ENCODE assay signal across 8 cellular contexts in genomic region chr9:6412572-6413364, GRCh38. TPM values are rescaled to one million over a fixed set of nuclear protein-coding genes. Genes with fewer than 3 reads are reported as not detected.
DNase-seq lines count a peak whose midpoint lies in the region; ATAC-seq, FAIRE-seq and TF ChIP-seq lines count a peak whose summit lies in the region.

TSS of gene UHRF2 (plus strand) at chr9:6413199. CDS start at chr9:6413491, 292 bp downstream.

- peak within 1 kb of the TSS; percentile 95; the same call in 1 of the 2 replicates for H2AFZ ChIP-seq in H1 (ENCODE audit: low read length)

- H3K4ac ChIP-seq in H1 (replicated peaks; ENCODE audit: insufficient read length, low read depth, low read length) (peak within 1 kb of the TSS; percentile 88), mesendoderm (ENCODE audit: low read depth, low read length) (peak within 1 kb of the TSS; percentile 100)

- peaks cover 10 to 42% of the 10 kb centered on the region in 2 experiments for H3K79me2 ChIP-seq in H1 (ENCODE audit: control insufficient read depth in 1 of 2, insufficient read depth in 2 of 2, low read length in 2 of 2)
- peaks cover 41% of the 10 kb centered on the region for H3K79me2 ChIP-seq in mesendoderm (ENCODE audit: control insufficient read depth, insufficient read depth, low read length)

- 3% methylated on average over 75 of the region's 80 CpGs; no CpG with 5 or more reads in 1 of the 2 experiments for WGBS in H1 (ENCODE audit: extremely low coverage in 1 of 2, insufficient coverage in 1 of 2, insufficient read length in 1 of 2, insufficient replicate concordance in 2 of 2, low coverage in 1 of 2, low lambda C conversion rate in 2 of 2, missing lambda C conversion rate in 1 of 2), 2 experiments
- WGBS in mesendoderm (ENCODE audit: extremely low coverage, insufficient coverage, low lambda C conversion rate) = no CpG with 5 or more reads among the region's 80 CpGs

- H3K27ac ChIP-seq in H1 (ENCODE audit: low read depth, low read length) (peak within 1 kb of the TSS; percentile 88), mesendoderm (ENCODE audit: low read depth, low read length) (peak within 1 kb of the TSS; percentile 98)

- H3K4me3 ChIP-seq in H1 (ENCODE audit: extremely low read depth in 1 of 4, insufficient read depth in 2 of 4, low read depth in 3 of 4, low read length in 4 of 4) (peak within 1 kb of the TSS; percentile 90 to 97 (median 94)), mesendoderm (ENCODE audit: low read length) (peak within 1 kb of the TSS; percentile 69)

- peak within 1 kb of the TSS; percentile 62 for H3K56ac ChIP-seq in H1 (replicated peaks; ENCODE audit: insufficient read length, low read depth, low read length)
- H3K56ac ChIP-seq in mesendoderm (ENCODE audit: low read length) = peak within 1 kb of the TSS; percentile 91

- H2BK5ac ChIP-seq in H1 (ENCODE audit: low read depth, low read length) = peak within 1 kb of the TSS; percentile 90
- peak within 1 kb of the TSS; percentile 55 for H2BK5ac ChIP-seq in mesendoderm (ENCODE audit: low read length)

- peak within 1 kb of the TSS; percentile 95 for H4K8ac ChIP-seq in H1 (ENCODE audit: extremely low read depth, insufficient read depth, low read length)
- H4K8ac ChIP-seq in mesendoderm (ENCODE audit: low read depth, low read length) = peak within 1 kb of the TSS; percentile 100

- H3K4me2 ChIP-seq in H1 (ENCODE audit: insufficient read depth in 1 of 2, low read depth in 2 of 2, low read length in 2 of 2) = peak within 1 kb of the TSS; percentile 78 to 83
- peak within 1 kb of the TSS; percentile 84 for H3K4me2 ChIP-seq in mesendoderm (ENCODE audit: low read length)

- H3K27me3 ChIP-seq in H1 (replicated peaks in 1 of 4; ENCODE audit: control insufficient read depth in 3 of 4, extremely low read depth in 1 of 4, insufficient read depth in 3 of 4, low read length in 3 of 4) = peaks cover 0 to 6% (median 0%) of the 10 kb centered on the region in 4 experiments; a peak in 2 of 7 replicates
- H3K27me3 ChIP-seq in mesendoderm (ENCODE audit: insufficient read depth, low read length, poor library complexity) = no peaks in the 10 kb centered on the region

- peak within 1 kb of the TSS; percentile 86; the same call in 1 of the 2 replicates for H3K18ac ChIP-seq in H1 (ENCODE audit: extremely low read depth, low read length)
- peak within 1 kb of the TSS; percentile 97 for H3K18ac ChIP-seq in mesendoderm (ENCODE audit: low read length)

- TF ChIP-seq POLR2A in H1 (IDR thresholded peaks at IDR 0.05; ENCODE audit: control extremely low read depth in 1 of 2, low read depth in 2 of 2, low read length in 2 of 2) = peak; percentile 82 to 98

- peaks cover 0 to 7% (median 5%) of the 10 kb centered on the region in 4 experiments; a peak in 3 of 7 replicates for H3K4me1 ChIP-seq in H1 (replicated peaks in 1 of 4; ENCODE audit: control insufficient read depth in 3 of 4, insufficient read depth in 4 of 4, low read length in 3 of 4)
- H3K4me1 ChIP-seq in mesendoderm (ENCODE audit: control insufficient read depth, low read depth, low read length) = peaks cover 2% of the 10 kb centered on the region

- no peak for TF ChIP-seq RAD21 in H1 (IDR thresholded peaks at IDR 0.05 in 1 of 2, conservative IDR thresholded peaks at IDR 0.05 in 1 of 2; ENCODE audit: low read depth in 2 of 2, low read length in 2 of 2)

- ATAC-seq in GM21360 (IDR thresholded peaks at IDR 0.05; ENCODE audit: unreplicated experiment) = peak; percentile 87

- H2AK5ac ChIP-seq in H1 (ENCODE audit: low read depth, low read length) = no peak within 1 kb of the TSS
- no peak within 1 kb of the TSS for H2AK5ac ChIP-seq in mesendoderm (ENCODE audit: low read length)

- CTCF ChIA-PET in H1 (lab: Charles Lee; ENCODE audit: partially characterized antibody) = interaction anchor here (0.5 to 2.2 kb wide), 10 partner anchors 11 to 363 kb away, joined by 3 to 10 read pairs (median 4); no protein-coding TSS in a partner anchor

- TF ChIP-seq CTCF in H1 (IDR thresholded peaks at IDR 0.05; ENCODE audit: control extremely low read depth in 1 of 3, insufficient read depth in 1 of 3, low read depth in 1 of 3, low read length in 3 of 3) = no peak

- H3K9ac ChIP-seq in H1 (replicated peaks in 1 of 4; ENCODE audit: extremely low read depth in 1 of 4, low read depth in 3 of 4, low read length in 3 of 4) (peak within 1 kb of the TSS; percentile 93 to 98 (median 96)), mesendoderm (ENCODE audit: low read length) (peak within 1 kb of the TSS; percentile 85)

- peak; percentile 97 for DNase-seq in COLO668 (lab: John Stamatoyannopoulos, UW; ENCODE audit: unreplicated experiment)
- DNase-seq in HT1080 (ENCODE audit: low read depth) = peak; percentile 95
- peak; percentile 85 for DNase-seq in NOMO-1 treated with DMSO at 0.1 percent for 48 hours (lab: John Stamatoyannopoulos, UW; ENCODE audit: unreplicated experiment)
- peak; percentile 94 to 99 (median 98) for DNase-seq in activated CD8-positive, alpha-beta memory T cell treated with anti-CD3 and anti-CD28 coated beads for 48 hours (ENCODE audit: low read depth in 2 of 3, low spot score in 2 of 3)
- DNase-seq in H1 (ENCODE audit: low read depth in 1 of 2, low spot score in 2 of 2) = peak; percentile 95 to 97
- peak; percentile 99 for DNase-seq in mesendoderm
- peak; percentile 98 for DNase-seq in stimulated activated CD8-positive, alpha-beta memory T cell treated with anti-CD3 and anti-CD28 coated beads, Interleukin-15, amount 100 ng/mL, for 1 hour (ENCODE audit: low read depth)

- no peak within 1 kb of the TSS for H2BK20ac ChIP-seq in H1 (ENCODE audit: low read length)

- H3K79me1 ChIP-seq in H1 (ENCODE audit: low read depth, low read length) = peaks cover 7% of the 10 kb centered on the region; the same call in 1 of the 2 replicates
- H3K79me1 ChIP-seq in mesendoderm (ENCODE audit: low read length) = peaks cover 6% of the 10 kb centered on the region

- no peak within 1 kb of the TSS; the same call in 1 of the 2 replicates for H2BK12ac ChIP-seq in H1 (ENCODE audit: low read depth, low read length)

- H3K9me3 ChIP-seq in H1 (ENCODE audit: insufficient read depth in 2 of 2, low read depth in 1 of 2, low read length in 1 of 2) = no peaks in the 10 kb centered on the region

- peak within 1 kb of the TSS; percentile 97 for H4K91ac ChIP-seq in H1 (replicated peaks; ENCODE audit: insufficient read length, low read length)

- peaks cover 21% of the 10 kb centered on the region in 2 experiments for H4K20me1 ChIP-seq in H1 (replicated peaks in 1 of 2; ENCODE audit: control insufficient read depth in 1 of 2, insufficient read depth in 2 of 2, low read length in 2 of 2)

- POLR2A ChIA-PET in H1 (lab: Charles Lee; ENCODE audit: partially characterized antibody) = interaction anchor here (0.6 to 4.0 kb wide), 42 partner anchors 8 to 578 kb away, joined by 3 to 36 read pairs (median 4); a partner anchor contains a TSS

- H3K23me2 ChIP-seq in H1 (ENCODE audit: low read depth, low read length) = peaks cover 13% of the 10 kb centered on the region; the same call in 1 of the 2 replicates

- no peak for FAIRE-seq in H1 (lab: Jason Lieb, UNC)

- H2BK120ac ChIP-seq in H1 (replicated peaks; ENCODE audit: low read depth, low read length) (peak within 1 kb of the TSS; percentile 79), mesendoderm (ENCODE audit: low read depth, low read length) (peak within 1 kb of the TSS; percentile 56)

- H3K14ac ChIP-seq in H1 (ENCODE audit: insufficient read length) = no peak within 1 kb of the TSS

- H3K36me3 ChIP-seq in H1 (ENCODE audit: control insufficient read depth in 2 of 4, insufficient read depth in 4 of 4, low read length in 3 of 4) (no peaks in the 10 kb centered on the region), mesendoderm (ENCODE audit: control insufficient read depth, insufficient read depth, low read length) (no peaks in the 10 kb centered on the region)

- H4K5ac ChIP-seq in H1 (ENCODE audit: insufficient read length, low read depth, low read length) (peak within 1 kb of the TSS; percentile 92), mesendoderm (ENCODE audit: low read length) (peak within 1 kb of the TSS; percentile 98)

- TF ChIP-seq EP300 in H1 (IDR thresholded peaks at IDR 0.05; ENCODE audit: borderline replicate concordance in 1 of 2, low read depth in 2 of 2, low read length in 2 of 2) = peak in 1 of 2 experiments; percentile 45; a peak in 1 of 3 replicates

- H2BK15ac ChIP-seq in H1 (ENCODE audit: low read length) (no peak within 1 kb of the TSS), mesendoderm (replicated peaks; ENCODE audit: low read depth) (no peak within 1 kb of the TSS)

- no peak within 1 kb of the TSS for H3K23ac ChIP-seq in H1 (ENCODE audit: insufficient read length)
- H3K23ac ChIP-seq in mesendoderm (ENCODE audit: low read length) = peak within 1 kb of the TSS; percentile 89

TF ChIP-seq in H1, 55 proteins besides CTCF, POLR2A, EP300 and RAD21 (continues in another document):
- no peak for TF ChIP-seq HDAC6 (IDR thresholded peaks at IDR 0.05; ENCODE audit: low read depth, low read length)
- no peak for TF ChIP-seq NANOG (IDR thresholded peaks at IDR 0.05; ENCODE audit: insufficient read depth, low read depth, low read length, poor library complexity, severe bottlenecking)
- TF ChIP-seq ATF3 (IDR thresholded peaks at IDR 0.05; ENCODE audit: insufficient read depth, low read depth, low read length) = no peak
- TF ChIP-seq MAFK (IDR thresholded peaks at IDR 0.05; ENCODE audit: low read depth, low read length) = no peak
- no peak for TF ChIP-seq EZH2 (IDR thresholded peaks at IDR 0.05; ENCODE audit: low read depth, low read length, severe bottlenecking)
- TF ChIP-seq CHD2 (IDR thresholded peaks at IDR 0.05; ENCODE audit: low read length) = peak; percentile 100
- TF ChIP-seq POLR2AphosphoS5 (IDR thresholded peaks at IDR 0.05; ENCODE audit: low read depth, low read length) = peak; percentile 89
- TF ChIP-seq YY1 (IDR thresholded peaks at IDR 0.05; ENCODE audit: low read depth, low read length) = peak; percentile 78

RNA-seq across cellular contexts. Expression of gene UHRF2, which starts in this region (rescaled TPM):
- total RNA-seq in HT1080 (2014; rRNA removed; shearing (Covaris generic)) = 47.8 and 58.5 TPM in 2 replicates
- polyA plus RNA-seq in HT1080 (2015; cell fraction: cytosol; rRNA removed) = 48.6 and 57.5 TPM in 2 replicates
- 222 and 223 TPM in 2 replicates for polyA plus RNA-seq in HT1080 (2015; cell fraction: nucleus; rRNA removed)
- 42.5 and 48.0 TPM in 2 replicates for total RNA-seq in H1 (2021; fragmentation: NEBNext Ultra II Directional; extraction: Animal tissue kit (Norgen Biotek cat#: 25700))
- 31.8 and 32.5 TPM in 2 replicates for polyA plus RNA-seq in H1 (2011; rRNA removed)
- 33.3 TPM for polyA plus RNA-seq in H1 (2011; cell fraction: cytosol; rRNA removed)
- 47.8 TPM for polyA plus RNA-seq in H1 (2011; cell fraction: nucleus; rRNA removed)
- polyA plus RNA-seq in H1 (2012, experiment 1 of 2) = 21.0 to 37.0 TPM (median 26.4 TPM) in 4 replicates
- 4.8 TPM for polyA plus RNA-seq in H1 (2012, experiment 2 of 2)
- 22.1 TPM for polyA plus RNA-seq in H1 (2013, experiment 1 of 2)
- 18.5 TPM for polyA plus RNA-seq in H1 (2013, experiment 2 of 2)
- 55.1 and 68.7 TPM in 2 replicates for polyA minus RNA-seq in H1 (2011; rRNA and poly(A)+ RNA removed)
- polyA minus RNA-seq in H1 (2011; cell fraction: cytosol; rRNA and poly(A)+ RNA removed) = 37.2 TPM
- polyA minus RNA-seq in H1 (2011; cell fraction: nucleus; rRNA and poly(A)+ RNA removed) = 123 TPM
- polyA plus RNA-seq in mesendoderm (2013, experiment 1 of 2) = 22.4 TPM
- polyA plus RNA-seq in mesendoderm (2013, experiment 2 of 2) = 23.4 TPM

Comparison
In these comparisons a context has a peak if more than half of its experiments do, and no peak if none do; other contexts are left out.
1. Peak in every context shown above with its lines: DNase-seq, ATAC-seq, H3K4me3 ChIP-seq and H3K27ac ChIP-seq.